1 cellular context compared by ENCODE assay signal in the genomic region with DNA sequence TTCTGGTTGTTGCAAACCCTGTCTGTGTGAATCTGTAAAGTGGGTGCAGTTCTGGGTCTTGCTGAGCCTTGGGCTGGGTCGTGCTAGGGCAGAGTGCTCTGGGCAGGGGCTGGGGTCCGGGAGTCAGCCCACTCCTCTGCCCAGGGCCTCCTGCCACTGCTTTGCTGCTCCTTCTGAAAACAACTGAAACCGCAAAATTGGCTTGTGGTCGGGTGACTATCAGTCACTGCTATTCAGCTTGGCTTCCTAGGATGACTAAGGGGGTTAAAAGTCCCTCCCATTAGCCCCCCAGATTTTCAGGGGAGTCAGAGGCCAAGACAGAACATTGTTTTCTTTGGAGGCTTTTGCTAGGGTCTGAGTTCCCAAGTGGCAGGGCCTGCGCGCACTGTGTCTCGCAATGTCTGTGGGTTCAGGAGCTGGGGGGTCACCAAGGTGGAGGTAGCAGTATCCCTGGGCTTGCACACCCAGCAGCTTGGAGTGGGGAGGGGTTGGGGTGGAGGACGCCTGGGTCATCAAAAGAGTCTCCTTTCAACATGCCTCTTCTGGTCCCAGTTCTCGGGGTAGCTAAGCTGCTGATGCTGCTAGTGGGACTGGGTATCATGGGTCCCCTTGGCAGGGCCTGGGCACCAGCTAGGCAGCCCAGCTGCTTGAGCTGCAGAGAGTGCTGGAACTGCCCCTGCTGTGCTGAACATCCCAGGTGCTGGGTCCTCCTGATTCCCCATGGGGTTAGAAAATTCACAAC.
A peak's percentile ranks its signal among the peaks of the same experiment; 100 is the strongest.
TF ChIP-seq lines count a peak whose summit lies in the region.

No MANE protein-coding gene starts in this region.

TF ChIP-seq in GM12878, 131 proteins besides CTCF, POLR2A, EP300 and RAD21 (continued from another document):
- TF ChIP-seq NBN (IDR thresholded peaks at IDR 0.05) = 0 out of 2 replicates have a peak, but pooled peaks have one; percentile 12
- no peak for TF ChIP-seq SUPT20H (IDR thresholded peaks at IDR 0.05; ENCODE audit: borderline replicate concordance, control insufficient read depth, low read depth, low read length)
- no peak for TF ChIP-seq TARDBP (IDR thresholded peaks at IDR 0.05; ENCODE audit: borderline replicate concordance)
- TF ChIP-seq, protein P1, sequence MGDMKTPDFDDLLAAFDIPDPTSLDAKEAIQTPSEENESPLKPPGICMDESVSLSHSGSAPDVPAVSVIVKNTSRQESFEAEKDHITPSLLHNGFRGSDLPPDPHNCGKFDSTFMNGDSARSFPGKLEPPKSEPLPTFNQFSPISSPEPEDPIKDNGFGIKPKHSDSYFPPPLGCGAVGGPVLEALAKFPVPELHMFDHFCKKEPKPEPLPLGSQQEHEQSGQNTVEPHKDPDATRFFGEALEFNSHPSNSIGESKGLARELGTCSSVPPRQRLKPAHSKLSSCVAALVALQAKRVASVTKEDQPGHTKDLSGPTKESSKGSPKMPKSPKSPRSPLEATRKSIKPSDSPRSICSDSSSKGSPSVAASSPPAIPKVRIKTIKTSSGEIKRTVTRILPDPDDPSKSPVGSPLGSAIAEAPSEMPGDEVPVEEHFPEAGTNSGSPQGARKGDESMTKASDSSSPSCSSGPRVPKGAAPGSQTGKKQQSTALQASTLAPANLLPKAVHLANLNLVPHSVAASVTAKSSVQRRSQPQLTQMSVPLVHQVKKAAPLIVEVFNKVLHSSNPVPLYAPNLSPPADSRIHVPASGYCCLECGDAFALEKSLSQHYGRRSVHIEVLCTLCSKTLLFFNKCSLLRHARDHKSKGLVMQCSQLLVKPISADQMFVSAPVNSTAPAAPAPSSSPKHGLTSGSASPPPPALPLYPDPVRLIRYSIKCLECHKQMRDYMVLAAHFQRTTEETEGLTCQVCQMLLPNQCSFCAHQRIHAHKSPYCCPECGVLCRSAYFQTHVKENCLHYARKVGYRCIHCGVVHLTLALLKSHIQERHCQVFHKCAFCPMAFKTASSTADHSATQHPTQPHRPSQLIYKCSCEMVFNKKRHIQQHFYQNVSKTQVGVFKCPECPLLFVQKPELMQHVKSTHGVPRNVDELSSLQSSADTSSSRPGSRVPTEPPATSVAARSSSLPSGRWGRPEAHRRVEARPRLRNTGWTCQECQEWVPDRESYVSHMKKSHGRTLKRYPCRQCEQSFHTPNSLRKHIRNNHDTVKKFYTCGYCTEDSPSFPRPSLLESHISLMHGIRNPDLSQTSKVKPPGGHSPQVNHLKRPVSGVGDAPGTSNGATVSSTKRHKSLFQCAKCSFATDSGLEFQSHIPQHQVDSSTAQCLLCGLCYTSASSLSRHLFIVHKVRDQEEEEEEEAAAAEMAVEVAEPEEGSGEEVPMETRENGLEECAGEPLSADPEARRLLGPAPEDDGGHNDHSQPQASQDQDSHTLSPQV (IDR thresholded peaks at IDR 0.05) = no peak
- TF ChIP-seq IKZF2 (IDR thresholded peaks at IDR 0.05) = peak in 1 of 2 experiments; percentile 54; a peak in 1 of 4 replicates
- peak; percentile 97 for TF ChIP-seq RUNX3 (IDR thresholded peaks at IDR 0.05; ENCODE audit: low read length)
- TF ChIP-seq, protein P2, sequence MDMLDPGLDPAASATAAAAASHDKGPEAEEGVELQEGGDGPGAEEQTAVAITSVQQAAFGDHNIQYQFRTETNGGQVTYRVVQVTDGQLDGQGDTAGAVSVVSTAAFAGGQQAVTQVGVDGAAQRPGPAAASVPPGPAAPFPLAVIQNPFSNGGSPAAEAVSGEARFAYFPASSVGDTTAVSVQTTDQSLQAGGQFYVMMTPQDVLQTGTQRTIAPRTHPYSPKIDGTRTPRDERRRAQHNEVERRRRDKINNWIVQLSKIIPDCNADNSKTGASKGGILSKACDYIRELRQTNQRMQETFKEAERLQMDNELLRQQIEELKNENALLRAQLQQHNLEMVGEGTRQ (IDR thresholded peaks at IDR 0.05; ENCODE audit: borderline replicate concordance, low read depth, low read length) = no peak
- TF ChIP-seq NR2F1 (conservative IDR thresholded peaks at IDR 0.05) = peak; percentile 87
- TF ChIP-seq IKZF1 (conservative IDR thresholded peaks at IDR 0.05) = peak; percentile 71
- no peak for TF ChIP-seq ZSCAN29 (IDR thresholded peaks at IDR 0.05)
- TF ChIP-seq JUND (IDR thresholded peaks at IDR 0.05; ENCODE audit: low read depth, low read length) = no peak
- peak; percentile 14 to 76; a peak in 3 of 4 replicates for TF ChIP-seq BHLHE40 (IDR thresholded peaks at IDR 0.05; ENCODE audit: borderline replicate concordance in 1 of 2, low read depth in 2 of 2, low read length in 1 of 2)
- TF ChIP-seq YY1 (IDR thresholded peaks at IDR 0.05; ENCODE audit: low read depth, low read length) = no peak
- TF ChIP-seq, protein P3, sequence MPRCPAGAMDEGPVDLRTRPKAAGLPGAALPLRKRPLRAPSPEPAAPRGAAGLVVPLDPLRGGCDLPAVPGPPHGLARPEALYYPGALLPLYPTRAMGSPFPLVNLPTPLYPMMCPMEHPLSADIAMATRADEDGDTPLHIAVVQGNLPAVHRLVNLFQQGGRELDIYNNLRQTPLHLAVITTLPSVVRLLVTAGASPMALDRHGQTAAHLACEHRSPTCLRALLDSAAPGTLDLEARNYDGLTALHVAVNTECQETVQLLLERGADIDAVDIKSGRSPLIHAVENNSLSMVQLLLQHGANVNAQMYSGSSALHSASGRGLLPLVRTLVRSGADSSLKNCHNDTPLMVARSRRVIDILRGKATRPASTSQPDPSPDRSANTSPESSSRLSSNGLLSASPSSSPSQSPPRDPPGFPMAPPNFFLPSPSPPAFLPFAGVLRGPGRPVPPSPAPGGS (IDR thresholded peaks at IDR 0.05; ENCODE audit: borderline replicate concordance, insufficient read depth, low read depth, low read length, poor library complexity, severe bottlenecking) = no peak
- TF ChIP-seq NFIC (IDR thresholded peaks at IDR 0.05; ENCODE audit: low read depth, low read length) = no peak
- no peak for TF ChIP-seq SIN3A (IDR thresholded peaks at IDR 0.05; ENCODE audit: low read depth, low read length)
- no peak for TF ChIP-seq HDAC2 (IDR thresholded peaks at IDR 0.05)
